ENCODE assay signal across 8 cellular contexts in the genomic region with DNA sequence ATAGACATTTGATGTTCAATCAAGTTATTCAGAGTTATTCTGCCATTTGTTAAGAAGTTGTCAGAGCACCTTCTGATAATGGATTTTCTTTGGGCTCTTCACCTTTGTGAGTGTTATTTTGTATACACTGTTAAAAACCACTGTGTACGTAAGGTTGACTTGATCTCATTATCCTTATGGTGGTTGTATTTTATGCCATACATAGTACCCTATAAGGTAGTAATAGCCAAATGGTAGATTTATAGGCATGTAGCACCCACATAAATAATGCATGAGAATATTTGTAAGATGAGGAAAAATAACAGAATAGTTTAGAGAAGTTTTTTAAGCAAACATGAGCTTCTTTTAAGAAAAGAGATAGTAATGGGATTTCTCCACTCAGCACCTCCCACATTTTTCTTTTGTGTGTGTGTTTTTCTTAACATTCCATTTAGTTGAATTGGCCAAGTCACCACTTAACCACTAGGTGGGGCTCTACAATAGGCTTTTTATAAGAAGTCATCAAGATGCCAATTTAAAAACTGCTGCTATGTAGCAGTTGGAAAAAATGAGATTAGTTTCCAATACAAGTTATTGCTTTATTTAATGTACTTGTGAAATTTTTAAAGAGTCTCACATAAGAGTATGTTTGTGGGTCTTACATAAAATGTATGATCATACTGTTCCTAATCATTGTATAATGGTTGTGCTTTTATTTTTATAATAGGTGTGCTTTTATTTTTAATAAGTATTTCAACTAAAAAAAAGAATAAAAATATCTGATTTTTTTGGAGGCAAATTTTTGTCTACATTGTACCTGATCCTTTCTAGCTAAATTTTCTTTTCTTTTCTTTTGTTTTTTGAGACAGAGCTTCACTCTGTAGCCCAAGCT. TPM values are rescaled to one million over a fixed set of nuclear protein-coding genes. Genes with fewer than 3 reads are reported as not detected.
A peak's percentile ranks its signal among the peaks of the same experiment; 100 is the strongest.
DNase-seq lines count a peak whose midpoint lies in the region; ATAC-seq, FAIRE-seq and TF ChIP-seq lines count a peak whose summit lies in the region.

No MANE protein-coding gene starts in this region.

- TF ChIP-seq RAD21 in Ishikawa (IDR thresholded peaks at IDR 0.05; ENCODE audit: low read depth): peak; percentile 36; the same call in 1 of the 2 replicates

- H3K36me3 ChIP-seq in OCI-LY3 (replicated peaks; ENCODE audit: low read depth, low read length) (peaks cover 42% of the 10 kb centered on the region), kidney (ENCODE audit: control insufficient read depth in 1 of 2, insufficient read depth in 2 of 2, low read length in 2 of 2) (peaks cover 8 to 34% of the 10 kb centered on the region in 2 donors), tibial artery (peaks cover 51 to 83% (median 62%) of the 10 kb centered on the region in 3 donors)

- peak; percentile 50 for DNase-seq in SIG-M5 treated with dmso at 0.1 percent for 504 hours (lab: John Stamatoyannopoulos, UW; ENCODE audit: unreplicated experiment)
- DNase-seq in SIG-M5 (lab: John Stamatoyannopoulos, UW): no peak
- peak; percentile 22 for DNase-seq in central memory CD4-positive, alpha-beta T cell
- no peak for DNase-seq in kidney
- DNase-seq in tibial artery: peak in 1 of 2 donors; percentile 52

- intact Hi-C loops in kidney (cut with DNase I) (no loop called here), tibial artery (cut with DNase I; ENCODE audit: low total_unique reads) (no loop called here)

- no peak overlapping the region for H2AFZ ChIP-seq in OCI-LY3 (ENCODE audit: low read depth, low read length)

- no peak for ATAC-seq in HG02571 (IDR thresholded peaks at IDR 0.05; ENCODE audit: unreplicated experiment)

- no peak overlapping the region for H3K4me3 ChIP-seq in OCI-LY3 (ENCODE audit: low read length)
- no peak overlapping the region for H3K4me3 ChIP-seq in kidney (ENCODE audit: low read length in 2 of 2)
- H3K4me3 ChIP-seq in tibial artery: no peak overlapping the region

- H3K9me3 ChIP-seq in OCI-LY3 (ENCODE audit: insufficient read depth, low read length) (no peaks in the 10 kb centered on the region), kidney (ENCODE audit: control insufficient read depth in 1 of 2, low read length in 2 of 2) (no peaks in the 10 kb centered on the region), tibial artery (no peaks in the 10 kb centered on the region)

- FAIRE-seq in kidney (lab: Jason Lieb, UNC): peak; percentile 96

- H3K79me2 ChIP-seq in OCI-LY3 (ENCODE audit: low read length): no peaks in the 10 kb centered on the region

- no peak for TF ChIP-seq EP300 in Ishikawa (IDR thresholded peaks at IDR 0.05; ENCODE audit: borderline replicate concordance)

- TF ChIP-seq CTCF in OCI-LY3 (IDR thresholded peaks at IDR 0.05; ENCODE audit: low read depth, low read length): peak; percentile 85
- TF ChIP-seq CTCF in kidney (IDR thresholded peaks at IDR 0.05; ENCODE audit: borderline replicate concordance, extremely low read depth, insufficient read depth): peak; percentile 80
- peak; percentile 67 to 82 for TF ChIP-seq CTCF in tibial artery (IDR thresholded peaks at IDR 0.05)

- no peak overlapping the region for H3K4me2 ChIP-seq in OCI-LY3 (ENCODE audit: low read length)

- H3K9ac ChIP-seq in OCI-LY3 (ENCODE audit: low read length): no peak overlapping the region
- H3K9ac ChIP-seq in kidney (ENCODE audit: low read length in 2 of 2): no peak overlapping the region

- H3K27me3 ChIP-seq in OCI-LY3 (ENCODE audit: low read depth, low read length) (no peaks in the 10 kb centered on the region), tibial artery (no peaks in the 10 kb centered on the region)

- no peaks in the 10 kb centered on the region for H4K20me1 ChIP-seq in OCI-LY3 (ENCODE audit: insufficient read depth, low read length)

- H3K4me1 ChIP-seq in OCI-LY3 (ENCODE audit: low read length) (no peaks in the 10 kb centered on the region), kidney (ENCODE audit: control insufficient read depth in 1 of 2, insufficient read depth in 1 of 2, low read depth in 1 of 2, low read length in 2 of 2) (no peaks in the 10 kb centered on the region), tibial artery (peaks cover 0 to 13% (median 0%) of the 10 kb centered on the region in 4 donors)

- H3K27ac ChIP-seq in OCI-LY3 (ENCODE audit: low read length) (no peak overlapping the region), kidney (ENCODE audit: low read depth in 2 of 2, low read length in 2 of 2) (no peak overlapping the region), tibial artery (peak overlapping the region in 1 of 2 donors; percentile 47)

TF ChIP-seq in Ishikawa, 13 proteins besides CTCF, POLR2A, EP300 and RAD21:
- TF ChIP-seq YY1 (IDR thresholded peaks at IDR 0.05; ENCODE audit: low read depth) (no peak), NFIC (IDR thresholded peaks at IDR 0.05) (no peak), EGR1 (IDR thresholded peaks at IDR 0.05) (no peak), FOXM1 (IDR thresholded peaks at IDR 0.05; ENCODE audit: borderline replicate concordance, low read depth) (no peak), ZBTB7A (IDR thresholded peaks at IDR 0.05; ENCODE audit: low read depth) (no peak), TAF1 (IDR thresholded peaks at IDR 0.05; ENCODE audit: low read depth) (no peak), CEBPB (IDR thresholded peaks at IDR 0.05) (no peak), TEAD4 (IDR thresholded peaks at IDR 0.05) (no peak), TCF12 (IDR thresholded peaks at IDR 0.05; ENCODE audit: low read depth) (no peak)
- TF ChIP-seq, protein P1, sequence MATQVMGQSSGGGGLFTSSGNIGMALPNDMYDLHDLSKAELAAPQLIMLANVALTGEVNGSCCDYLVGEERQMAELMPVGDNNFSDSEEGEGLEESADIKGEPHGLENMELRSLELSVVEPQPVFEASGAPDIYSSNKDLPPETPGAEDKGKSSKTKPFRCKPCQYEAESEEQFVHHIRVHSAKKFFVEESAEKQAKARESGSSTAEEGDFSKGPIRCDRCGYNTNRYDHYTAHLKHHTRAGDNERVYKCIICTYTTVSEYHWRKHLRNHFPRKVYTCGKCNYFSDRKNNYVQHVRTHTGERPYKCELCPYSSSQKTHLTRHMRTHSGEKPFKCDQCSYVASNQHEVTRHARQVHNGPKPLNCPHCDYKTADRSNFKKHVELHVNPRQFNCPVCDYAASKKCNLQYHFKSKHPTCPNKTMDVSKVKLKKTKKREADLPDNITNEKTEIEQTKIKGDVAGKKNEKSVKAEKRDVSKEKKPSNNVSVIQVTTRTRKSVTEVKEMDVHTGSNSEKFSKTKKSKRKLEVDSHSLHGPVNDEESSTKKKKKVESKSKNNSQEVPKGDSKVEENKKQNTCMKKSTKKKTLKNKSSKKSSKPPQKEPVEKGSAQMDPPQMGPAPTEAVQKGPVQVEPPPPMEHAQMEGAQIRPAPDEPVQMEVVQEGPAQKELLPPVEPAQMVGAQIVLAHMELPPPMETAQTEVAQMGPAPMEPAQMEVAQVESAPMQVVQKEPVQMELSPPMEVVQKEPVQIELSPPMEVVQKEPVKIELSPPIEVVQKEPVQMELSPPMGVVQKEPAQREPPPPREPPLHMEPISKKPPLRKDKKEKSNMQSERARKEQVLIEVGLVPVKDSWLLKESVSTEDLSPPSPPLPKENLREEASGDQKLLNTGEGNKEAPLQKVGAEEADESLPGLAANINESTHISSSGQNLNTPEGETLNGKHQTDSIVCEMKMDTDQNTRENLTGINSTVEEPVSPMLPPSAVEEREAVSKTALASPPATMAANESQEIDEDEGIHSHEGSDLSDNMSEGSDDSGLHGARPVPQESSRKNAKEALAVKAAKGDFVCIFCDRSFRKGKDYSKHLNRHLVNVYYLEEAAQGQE (IDR thresholded peaks at IDR 0.05; ENCODE audit: low read depth): no peak
- TF ChIP-seq, protein P2, sequence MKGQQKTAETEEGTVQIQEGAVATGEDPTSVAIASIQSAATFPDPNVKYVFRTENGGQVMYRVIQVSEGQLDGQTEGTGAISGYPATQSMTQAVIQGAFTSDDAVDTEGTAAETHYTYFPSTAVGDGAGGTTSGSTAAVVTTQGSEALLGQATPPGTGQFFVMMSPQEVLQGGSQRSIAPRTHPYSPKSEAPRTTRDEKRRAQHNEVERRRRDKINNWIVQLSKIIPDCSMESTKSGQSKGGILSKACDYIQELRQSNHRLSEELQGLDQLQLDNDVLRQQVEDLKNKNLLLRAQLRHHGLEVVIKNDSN (IDR thresholded peaks at IDR 0.05): no peak
- TF ChIP-seq, protein P3, sequence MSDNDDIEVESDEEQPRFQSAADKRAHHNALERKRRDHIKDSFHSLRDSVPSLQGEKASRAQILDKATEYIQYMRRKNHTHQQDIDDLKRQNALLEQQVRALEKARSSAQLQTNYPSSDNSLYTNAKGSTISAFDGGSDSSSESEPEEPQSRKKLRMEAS (IDR thresholded peaks at IDR 0.05): no peak

RNA-seq across cellular contexts. Expression of a gene that starts 41.1 kb away (rescaled TPM):
- 40.8 TPM for total RNA-seq in kidney
- polyA plus RNA-seq in kidney (ENCODE audit: insufficient read depth, low read depth, low replicate concordance): 35.8 TPM

Comparison
In these comparisons a context has a peak if more than half of its experiments do, and no peak if none do; other contexts are left out.
1. DNase-seq: peak in SIG-M5 treated with dmso at 0.1 percent for 504 hours (single experiment) and central memory CD4-positive, alpha-beta T cell (single experiment); none in SIG-M5 (single experiment) and kidney (single experiment).
2. Peak in every context shown above with its lines, with median percentiles within 50 percentile points of each other: CTCF ChIP-seq.